In the genomic region with DNA sequence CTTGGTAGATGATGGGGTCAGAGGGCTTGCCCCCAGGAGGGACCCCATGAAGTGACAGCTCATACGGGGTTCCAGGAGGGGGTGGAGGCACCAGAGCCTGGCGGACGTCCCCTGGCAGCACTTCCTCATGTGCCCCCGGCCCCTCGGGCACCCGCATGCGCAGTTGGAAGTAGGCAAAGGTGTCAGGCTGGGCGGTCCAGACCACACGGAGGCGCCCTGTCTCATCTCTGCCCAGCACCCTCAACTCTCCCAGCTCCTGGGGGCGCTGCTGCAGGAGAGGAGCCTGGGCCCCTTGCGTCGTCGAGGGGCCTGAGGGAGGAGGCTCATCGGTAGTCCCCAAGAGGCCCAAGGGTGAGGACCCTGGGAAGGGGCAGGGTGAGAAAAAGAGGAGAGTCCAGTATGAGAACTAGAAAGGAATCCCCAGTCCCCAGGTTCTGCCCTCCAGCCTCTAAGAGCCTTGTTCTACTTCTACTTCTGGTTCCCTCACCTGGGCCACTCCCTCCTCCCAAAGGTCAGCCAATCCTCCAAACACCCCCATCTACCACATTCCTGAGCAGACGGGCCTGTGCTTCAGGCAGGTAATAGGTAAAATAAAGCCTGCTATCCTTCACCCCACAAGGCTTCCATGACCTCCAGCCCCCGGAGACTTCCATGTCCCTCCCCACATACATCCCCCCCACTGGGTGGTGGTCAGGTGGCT, we compare ENCODE assay signal across 1 cellular context.
TF ChIP-seq lines count a peak whose summit lies in the region.

No MANE protein-coding gene starts in this region.

TF ChIP-seq in IMR-90, 13 proteins besides CTCF, POLR2A, EP300 and RAD21:
- no peak for TF ChIP-seq MAZ (IDR thresholded peaks at IDR 0.05; ENCODE audit: borderline replicate concordance, low read depth, low read length)
- TF ChIP-seq CEBPB (IDR thresholded peaks at IDR 0.05; ENCODE audit: low read depth, low read length) = no peak
- TF ChIP-seq, protein P1, sequence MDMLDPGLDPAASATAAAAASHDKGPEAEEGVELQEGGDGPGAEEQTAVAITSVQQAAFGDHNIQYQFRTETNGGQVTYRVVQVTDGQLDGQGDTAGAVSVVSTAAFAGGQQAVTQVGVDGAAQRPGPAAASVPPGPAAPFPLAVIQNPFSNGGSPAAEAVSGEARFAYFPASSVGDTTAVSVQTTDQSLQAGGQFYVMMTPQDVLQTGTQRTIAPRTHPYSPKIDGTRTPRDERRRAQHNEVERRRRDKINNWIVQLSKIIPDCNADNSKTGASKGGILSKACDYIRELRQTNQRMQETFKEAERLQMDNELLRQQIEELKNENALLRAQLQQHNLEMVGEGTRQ (IDR thresholded peaks at IDR 0.05; ENCODE audit: low read depth, low read length) = no peak
- TF ChIP-seq, protein P2, sequence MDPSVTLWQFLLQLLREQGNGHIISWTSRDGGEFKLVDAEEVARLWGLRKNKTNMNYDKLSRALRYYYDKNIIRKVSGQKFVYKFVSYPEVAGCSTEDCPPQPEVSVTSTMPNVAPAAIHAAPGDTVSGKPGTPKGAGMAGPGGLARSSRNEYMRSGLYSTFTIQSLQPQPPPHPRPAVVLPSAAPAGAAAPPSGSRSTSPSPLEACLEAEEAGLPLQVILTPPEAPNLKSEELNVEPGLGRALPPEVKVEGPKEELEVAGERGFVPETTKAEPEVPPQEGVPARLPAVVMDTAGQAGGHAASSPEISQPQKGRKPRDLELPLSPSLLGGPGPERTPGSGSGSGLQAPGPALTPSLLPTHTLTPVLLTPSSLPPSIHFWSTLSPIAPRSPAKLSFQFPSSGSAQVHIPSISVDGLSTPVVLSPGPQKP (IDR thresholded peaks at IDR 0.05; ENCODE audit: borderline replicate concordance, low read depth, low read length) = no peak
- TF ChIP-seq CHD1 (IDR thresholded peaks at IDR 0.05; ENCODE audit: low read depth, low read length) = no peak
- TF ChIP-seq MAFK (IDR thresholded peaks at IDR 0.05; ENCODE audit: low read depth, low read length) = no peak
- no peak for TF ChIP-seq MXI1 (IDR thresholded peaks at IDR 0.05; ENCODE audit: borderline replicate concordance, low read depth, low read length)
- no peak for TF ChIP-seq NFE2L2 (IDR thresholded peaks at IDR 0.05; ENCODE audit: low read depth, low read length)
- no peak for TF ChIP-seq SMC3 (IDR thresholded peaks at IDR 0.05; ENCODE audit: low read depth, low read length)
- no peak for TF ChIP-seq FOS (IDR thresholded peaks at IDR 0.05; ENCODE audit: low read depth, low read length)
